In genomic region chr11:12598330-12599256, GRCh38 we compare ENCODE assay signal across 14 cellular contexts.
DNase-seq lines count a peak whose midpoint lies in the region; ATAC-seq, FAIRE-seq and TF ChIP-seq lines count a peak whose summit lies in the region.
"Had no signal": no experiment of that assay in that cellular context is flagged by ENCODE, and none has a peak within 500 bp of the region (broad histone marks: within the 10 kb centered on the region; RNA-seq: fewer than 3 reads in every experiment).

No MANE protein-coding gene starts in this region.

- ATAC-seq in GM18870 (IDR thresholded peaks at IDR 0.05; ENCODE audit: unreplicated experiment), result no peak

- TF ChIP-seq RAD21 in SK-N-SH (IDR thresholded peaks at IDR 0.05; ENCODE audit: low read length), result no peak

- H3K9me2 ChIP-seq in SK-N-SH, result no peaks in the 10 kb centered on the region

- H3F3A ChIP-seq in SK-N-SH (replicated peaks; ENCODE audit: insufficient read depth), result peaks cover 3% of the 10 kb centered on the region

- H4K20me1 ChIP-seq in SK-N-SH (ENCODE audit: insufficient read depth), result no peaks in the 10 kb centered on the region

- no peak for FAIRE-seq in urothelium cell line (lab: Jason Lieb, UNC)

- H3K36me3 ChIP-seq in breast epithelium (no peaks in the 10 kb centered on the region), SK-N-SH (replicated peaks in 1 of 2; ENCODE audit: control insufficient read depth in 1 of 2, insufficient read depth in 2 of 2, low read length in 1 of 2) (no peaks in the 10 kb centered on the region), right atrium auricular region (no peaks in the 10 kb centered on the region)

- H3K27me3 Mint-ChIP-seq in MCF 10A (ENCODE audit: insufficient read depth, unreplicated experiment), result no peaks in the 10 kb centered on the region
- H3K27me3 Mint-ChIP-seq in progenitor cell of endocrine pancreas, result no peaks in the 10 kb centered on the region

- no peak for TF ChIP-seq CTCF in MCF 10A (IDR thresholded peaks at IDR 0.05; ENCODE audit: unreplicated experiment)
- TF ChIP-seq CTCF in breast epithelium (IDR thresholded peaks at IDR 0.05), result no peak
- no peak for TF ChIP-seq CTCF in SK-N-SH (IDR thresholded peaks at IDR 0.05)
- no peak for TF ChIP-seq CTCF in fibroblast of pulmonary artery (IDR thresholded peaks at IDR 0.05; ENCODE audit: low read length, missing control alignments)
- TF ChIP-seq CTCF in right atrium auricular region (IDR thresholded peaks at IDR 0.05), result no peak
- no peak for TF ChIP-seq CTCF in progenitor cell of endocrine pancreas (IDR thresholded peaks at IDR 0.05; ENCODE audit: unreplicated experiment)

- TF ChIP-seq POLR2A in breast epithelium (IDR thresholded peaks at IDR 0.05), result no peak

- no TSS peak for BruUV-seq in MCF 10A (replicated peaks; lab: Mats Ljungman, UMichigan)

- 0 out of 2 replicates have a peak overlapping the region, but pooled peaks have one; percentile 0 for H3K4me2 ChIP-seq in SK-N-SH
- H3K4me2 ChIP-seq: hepatocyte, KMS-11 had no signal

- CTCF ChIA-PET in MCF 10A (lab: Yijun Ruan, JAX) (interaction anchor here (0.6 to 0.7 kb wide), 3 partner anchors 8 to 1067 kb away, joined by 3 to 4 read pairs (median 3); no protein-coding TSS in a partner anchor), SK-N-SH (lab: Yijun Ruan, JAX) (interaction anchor here (0.9 to 1.9 kb wide), 3 partner anchors 8 to 290 kb away, joined by 3 to 6 read pairs (median 4); no protein-coding TSS in a partner anchor)

- POLR2A ChIA-PET in MCF 10A (lab: Yijun Ruan, JAX), result interaction anchor here (1.0 kb wide), 1 partner anchor 8 kb away, joined by 3 read pairs; no protein-coding TSS in a partner anchor
- POLR2A ChIA-PET in SK-N-SH (lab: Yijun Ruan, JAX), result no interaction called here

- H3K4me3 ChIP-seq in breast epithelium (no peak overlapping the region), SK-N-SH (ENCODE audit: low read depth in 2 of 2, low read length in 1 of 2) (no peak overlapping the region), fibroblast of pulmonary artery (replicated peaks; ENCODE audit: low read depth, low read length) (no peak overlapping the region), right atrium auricular region (no peak overlapping the region)
- H3K4me3 ChIP-seq: GM23248, hepatocyte, lung, testis had no signal

- H3K9me3 Mint-ChIP-seq in MCF 10A (ENCODE audit: unreplicated experiment) (no peaks in the 10 kb centered on the region), progenitor cell of endocrine pancreas (ENCODE audit: low read depth) (peaks cover 2% of the 10 kb centered on the region)

- no peak overlapping the region for H3K4me3 Mint-ChIP-seq in MCF 10A (ENCODE audit: unreplicated experiment)
- H3K4me3 Mint-ChIP-seq in progenitor cell of endocrine pancreas (ENCODE audit: low read depth), result no peak overlapping the region
- H3K4me3 Mint-ChIP-seq: B cell had no signal

- no peak overlapping the region for H3K27ac Mint-ChIP-seq in MCF 10A (ENCODE audit: low read depth, unreplicated experiment)
- no peak overlapping the region for H3K27ac Mint-ChIP-seq in progenitor cell of endocrine pancreas
- H3K27ac Mint-ChIP-seq: B cell had no signal

- intact Hi-C loops in MCF 10A (cut with micrococcal nuclease), result loop anchor here (2.0 kb wide), 1 partner anchor 290 kb away; no protein-coding TSS in a partner anchor
- intact Hi-C loops in breast epithelium (cut with DNase I; ENCODE audit: low total_unique reads), result no loop called here

- no peaks in the 10 kb centered on the region for H3K27me3 ChIP-seq in breast epithelium
- no peaks in the 10 kb centered on the region for H3K27me3 ChIP-seq in SK-N-SH (ENCODE audit: insufficient read depth)
- no peaks in the 10 kb centered on the region for H3K27me3 ChIP-seq in right atrium auricular region
- H3K27me3 ChIP-seq: hepatocyte, testis had no signal

- H3K9ac ChIP-seq in SK-N-SH, result no peak overlapping the region
- H3K9ac ChIP-seq: GM23248, KMS-11 had no signal

- WGBS in SK-N-SH (ENCODE audit: low lambda C conversion rate), result 68% methylated on average over 7 of the region's 7 CpGs

- H3K27ac ChIP-seq in breast epithelium (no peak overlapping the region), SK-N-SH (ENCODE audit: low read depth in 2 of 2, low read length in 1 of 2) (peak overlapping the region; percentile 5 to 47; a peak in 2 of 4 replicates), right atrium auricular region (no peak overlapping the region)
- H3K27ac ChIP-seq: GM23248, hepatocyte, KMS-11, testis had no signal

- peaks cover 12% of the 10 kb centered on the region for H3K4me1 Mint-ChIP-seq in MCF 10A (ENCODE audit: insufficient read depth, unreplicated experiment)
- H3K4me1 Mint-ChIP-seq in progenitor cell of endocrine pancreas (ENCODE audit: low read depth), result peaks cover 10% of the 10 kb centered on the region
- H3K4me1 Mint-ChIP-seq: B cell had no signal

- no peaks in the 10 kb centered on the region for H3K4me1 ChIP-seq in breast epithelium
- peaks cover 0 to 2% of the 10 kb centered on the region in 2 experiments; a peak in 2 of 4 replicates for H3K4me1 ChIP-seq in SK-N-SH (ENCODE audit: control insufficient read depth in 1 of 2, insufficient read depth in 2 of 2, low read depth in 1 of 2, low read length in 1 of 2)
- no peaks in the 10 kb centered on the region for H3K4me1 ChIP-seq in right atrium auricular region
- H3K4me1 ChIP-seq: testis had no signal

- H3K9me3 ChIP-seq in breast epithelium (no peaks in the 10 kb centered on the region), SK-N-SH (no peaks in the 10 kb centered on the region), right atrium auricular region (no peaks in the 10 kb centered on the region)
- H3K9me3 ChIP-seq: testis had no signal

- no peak overlapping the region for H2AFZ ChIP-seq in SK-N-SH (ENCODE audit: low read depth)
- H2AFZ ChIP-seq: GM23248 had no signal

- DNase-seq in MCF 10A (ENCODE audit: unreplicated experiment), result peak; percentile 30
- no peak for DNase-seq in breast epithelium (ENCODE audit: low spot score in 2 of 2)
- no peak for DNase-seq in SK-N-SH
- peak; percentile 24 for DNase-seq in fibroblast of pulmonary artery (ENCODE audit: low read depth)
- DNase-seq in urothelium cell line (ENCODE audit: low spot score), result peak; percentile 16
- no peak for DNase-seq in right atrium auricular region (ENCODE audit: low spot score)
- DNase-seq in progenitor cell of endocrine pancreas (ENCODE audit: low spot score, unreplicated experiment), result no peak

- H3K36me3 Mint-ChIP-seq in MCF 10A (ENCODE audit: insufficient read depth, unreplicated experiment), result no peaks in the 10 kb centered on the region
- no peaks in the 10 kb centered on the region for H3K36me3 Mint-ChIP-seq in progenitor cell of endocrine pancreas (ENCODE audit: insufficient read depth)

- no peak for TF ChIP-seq EP300 in SK-N-SH (IDR thresholded peaks at IDR 0.05; ENCODE audit: borderline replicate concordance in 1 of 2, low read depth in 1 of 2, low read length in 1 of 2)

- H3K79me2 ChIP-seq in SK-N-SH (ENCODE audit: insufficient read depth), result no peaks in the 10 kb centered on the region
- H3K79me2 ChIP-seq: hepatocyte had no signal

TF ChIP-seq in SK-N-SH, 30 proteins besides CTCF, POLR2A, EP300 and RAD21:
- TF ChIP-seq PBX3 (IDR thresholded peaks at IDR 0.05) (peak; percentile 20; the same call in 1 of the 2 replicates), TCF12 (IDR thresholded peaks at IDR 0.05) (0 out of 2 replicates have a peak, but pooled peaks have one; percentile 23), NFIC (IDR thresholded peaks at IDR 0.05; ENCODE audit: borderline replicate concordance) (peak; percentile 38; the same call in 1 of the 2 replicates), ZBTB33 (IDR thresholded peaks at IDR 0.05; ENCODE audit: borderline replicate concordance, low read depth) (no peak)

Comparison
In these comparisons a context has a peak if more than half of its experiments do, and no peak if none do; other contexts are left out.
1. DNase-seq: peak in MCF 10A (single experiment), fibroblast of pulmonary artery (single experiment) and urothelium cell line (single experiment); none in breast epithelium (0 of 2), SK-N-SH (single experiment), right atrium auricular region (single experiment) and progenitor cell of endocrine pancreas (single experiment).
2. H3K27ac ChIP-seq: peak in SK-N-SH (2 of 2); none in breast epithelium (0 of 2) and right atrium auricular region (0 of 2).